Comparison of ENCODE assay signal across 20 cellular contexts in genomic region chr3:149605902-149606301, GRCh38. TPM values are rescaled to one million over a fixed set of nuclear protein-coding genes. Genes with fewer than 3 reads are reported as not detected.
DNase-seq lines count a peak whose midpoint lies in the region; ATAC-seq and TF ChIP-seq lines count a peak whose summit lies in the region.
"Had no signal": no experiment of that assay in that cellular context is flagged by ENCODE, and none has a peak within 500 bp of the region (broad histone marks: within the 10 kb centered on the region; RNA-seq: fewer than 3 reads in every experiment).

No MANE protein-coding gene starts in this region.

- TF ChIP-seq EP300 in SK-N-SH (IDR thresholded peaks at IDR 0.05; ENCODE audit: borderline replicate concordance in 1 of 2, low read depth in 1 of 2, low read length in 1 of 2): no peak

- ATAC-seq in SK-N-SH treated with all-trans-retinoic acid at 6 μM for 48 hours (no peak), GM18909 (IDR thresholded peaks at IDR 0.05; ENCODE audit: poor library complexity, unreplicated experiment) (no peak)
- ATAC-seq: left colon, psoas muscle had no signal

- POLR2A ChIA-PET in SK-N-SH (lab: Yijun Ruan, JAX): no interaction called here

- peaks cover 29% of the 10 kb centered on the region for H3F3A ChIP-seq in SK-N-SH (replicated peaks; ENCODE audit: insufficient read depth)

- no peak for TF ChIP-seq RAD21 in SK-N-SH (IDR thresholded peaks at IDR 0.05; ENCODE audit: low read length)

- H2AFZ ChIP-seq in SK-N-SH (ENCODE audit: low read depth): no peak overlapping the region

- H4K20me1 ChIP-seq in SK-N-SH (ENCODE audit: insufficient read depth): no peaks in the 10 kb centered on the region

- no peaks in the 10 kb centered on the region for H3K9me2 ChIP-seq in SK-N-SH

- H3K4me3 ChIP-seq in SK-N-SH (ENCODE audit: low read depth in 2 of 2, low read length in 1 of 2): no peak overlapping the region
- no peak overlapping the region for H3K4me3 ChIP-seq in fibroblast of villous mesenchyme (ENCODE audit: low read depth, low read length)
- H3K4me3 ChIP-seq in skeletal muscle satellite cell (ENCODE audit: low read length): no peak overlapping the region
- H3K4me3 ChIP-seq: psoas muscle, suprapubic skin had no signal

- no peak for TF ChIP-seq CTCF in SK-N-SH (IDR thresholded peaks at IDR 0.05)
- TF ChIP-seq CTCF in fibroblast of villous mesenchyme (IDR thresholded peaks at IDR 0.05; ENCODE audit: insufficient read depth, low read depth, low read length): no peak
- TF ChIP-seq CTCF in GM10266 (IDR thresholded peaks at IDR 0.05; ENCODE audit: control insufficient read depth, insufficient read depth, low read depth, missing control alignments): no peak

- CTCF ChIA-PET in SK-N-SH (lab: Yijun Ruan, JAX): no interaction called here

- H3K4me1 ChIP-seq in SK-N-SH (ENCODE audit: control insufficient read depth in 1 of 2, insufficient read depth in 2 of 2, low read depth in 1 of 2, low read length in 1 of 2) (peaks cover 8 to 60% of the 10 kb centered on the region in 2 experiments; a peak in 3 of 4 replicates), skeletal muscle satellite cell (ENCODE audit: control insufficient read depth, insufficient read depth, low read length) (peaks cover 66% of the 10 kb centered on the region)

- H3K36me3 ChIP-seq in SK-N-SH (replicated peaks in 1 of 2; ENCODE audit: control insufficient read depth in 1 of 2, insufficient read depth in 2 of 2, low read length in 1 of 2) (peaks cover 0 to 8% of the 10 kb centered on the region in 2 experiments), skeletal muscle satellite cell (ENCODE audit: insufficient read depth, low read length) (peaks cover 12% of the 10 kb centered on the region)
- H3K36me3 ChIP-seq: suprapubic skin had no signal

- no peak overlapping the region for H3K4me2 ChIP-seq in SK-N-SH
- no peak overlapping the region for H3K4me2 ChIP-seq in skeletal muscle satellite cell (ENCODE audit: low read length)

- 85% methylated on average over 2 of the region's 2 CpGs for WGBS in SK-N-SH (ENCODE audit: low lambda C conversion rate)

- H3K9me3 ChIP-seq in SK-N-SH (no peaks in the 10 kb centered on the region), skeletal muscle satellite cell (replicated peaks; ENCODE audit: low read length) (no peaks in the 10 kb centered on the region)
- H3K9me3 ChIP-seq: psoas muscle, suprapubic skin had no signal

- H3K27me3 ChIP-seq in SK-N-SH (ENCODE audit: insufficient read depth): no peaks in the 10 kb centered on the region
- H3K27me3 ChIP-seq in skeletal muscle satellite cell (ENCODE audit: control insufficient read depth, insufficient read depth, low read length): no peaks in the 10 kb centered on the region
- H3K27me3 ChIP-seq: suprapubic skin had no signal

- DNase-seq in SK-N-SH: no peak
- peak; percentile 41 for DNase-seq in astrocyte of the hippocampus (ENCODE audit: low read depth, low spot score)
- peak; percentile 60 for DNase-seq in fibroblast of villous mesenchyme (ENCODE audit: low read depth)
- DNase-seq in stimulated activated CD4-positive, alpha-beta T cell treated with anti-CD3 and anti-CD28 coated beads, Interleukin-2, amount 100 ng/mL, for 24 hours: no peak
- no peak for DNase-seq in GM10266 (ENCODE audit: extremely low spot score)
- DNase-seq: 8988T; activated CD4-positive, alpha-beta T cell treated with anti-CD3 and anti-CD28 coated beads for 1 hour; activated CD8-positive, alpha-beta memory T cell treated with anti-CD3 and anti-CD28 coated beads, Interleukin-2, amount 50 U/mL, for 4 hours; activated naive CD4-positive, alpha-beta T cell treated with Interleukin-2 at 50 U/mL for 16 hours; caudate nucleus; CD4-positive, alpha-beta T cell; endodermal cell; left colon; naive B cell; NCI-H2081; psoas muscle had no signal

- peak overlapping the region in 1 of 2 experiments; percentile 89; a peak in 2 of 4 replicates for H3K27ac ChIP-seq in SK-N-SH (ENCODE audit: low read depth in 2 of 2, low read length in 1 of 2)
- H3K27ac ChIP-seq: psoas muscle, suprapubic skin had no signal

- H3K79me2 ChIP-seq in SK-N-SH (ENCODE audit: insufficient read depth): peaks cover 85% of the 10 kb centered on the region

- H3K9ac ChIP-seq in SK-N-SH: no peak overlapping the region
- peak overlapping the region; percentile 18 for H3K9ac ChIP-seq in skeletal muscle satellite cell (ENCODE audit: low read depth, low read length)

TF ChIP-seq in SK-N-SH, 30 proteins besides CTCF, POLR2A, EP300 and RAD21:
- TF ChIP-seq FOXM1 (IDR thresholded peaks at IDR 0.05; ENCODE audit: low read depth) (no peak), USF1 (IDR thresholded peaks at IDR 0.05; ENCODE audit: borderline replicate concordance, low read depth) (no peak), RXRA (IDR thresholded peaks at IDR 0.05; ENCODE audit: borderline replicate concordance, low read depth) (no peak), POLR2AphosphoS5 (IDR thresholded peaks at IDR 0.05; ENCODE audit: low read depth, low read length) (no peak), RFX5 (IDR thresholded peaks at IDR 0.05; ENCODE audit: low read length) (no peak), ELF1 (IDR thresholded peaks at IDR 0.05) (no peak), RCOR1 (IDR thresholded peaks at IDR 0.05; ENCODE audit: low read length) (no peak), JUND (IDR thresholded peaks at IDR 0.05) (0 out of 2 replicates have a peak, but pooled peaks have one; percentile 18)

TF ChIP-seq in SK-N-SH treated with all-trans-retinoic acid at 6 μM for 48 hours, 23 proteins besides CTCF, POLR2A, EP300 and RAD21:
- TF ChIP-seq PATZ1 (CRISPR knock-in tag; IDR thresholded peaks at IDR 0.05; ENCODE audit: borderline replicate concordance): no peak

RNA-seq across cellular contexts. Expression of gene WWTR1, which starts 51.9 kb away (rescaled TPM):
- polyA plus RNA-seq in SK-N-SH (2012; rRNA removed): 60.6 and 64.1 TPM in 2 replicates
- polyA plus RNA-seq in SK-N-SH (2012; cell fraction: cytosol; rRNA removed): 58.4 and 61.3 TPM in 2 replicates
- 62.1 and 86.3 TPM in 2 replicates for polyA plus RNA-seq in SK-N-SH (2012; cell fraction: nucleus; rRNA removed)
- total RNA-seq in fibroblast of villous mesenchyme: 37.6 and 47.7 TPM in 2 replicates
- 64.1 and 99.2 TPM in 2 replicates for total RNA-seq in skeletal muscle satellite cell (2012; rRNA removed)

Comparison
In these comparisons a context has a peak if more than half of its experiments do, and no peak if none do; other contexts are left out.
1. DNase-seq: peak in astrocyte of the hippocampus (single experiment) and fibroblast of villous mesenchyme (single experiment); none in SK-N-SH (single experiment), stimulated activated CD4-positive, alpha-beta T cell treated with anti-CD3 and anti-CD28 coated beads, Interleukin-2, amount 100 ng/mL, for 24 hours (0 of 2) and GM10266 (single experiment).